ENCODE assay signal across 8 cellular contexts in genomic region chr1:113452921-113453770, GRCh38.
DNase-seq lines count a peak whose midpoint lies in the region; ATAC-seq, FAIRE-seq and TF ChIP-seq lines count a peak whose summit lies in the region.

No MANE protein-coding gene starts in this region.

- 59 to 64% (median 63%) methylated on average over 2 of the region's 2 CpGs for WGBS in heart left ventricle, 4 donors

- peaks cover 0 to 17% (median 5%) of the 10 kb centered on the region in 12 donors for H3K4me1 ChIP-seq in heart left ventricle

- no peak overlapping the region for H3K27ac ChIP-seq in heart left ventricle

- no peaks in the 10 kb centered on the region for H3K27me3 ChIP-seq in heart left ventricle

- TF ChIP-seq POLR2A in heart left ventricle (IDR thresholded peaks at IDR 0.05) = no peak

- peak; percentile 31 for FAIRE-seq in TTC549 (lab: Jason Lieb, UNC)

- DNase-seq in NCI-H2081 (lab: John Stamatoyannopoulos, UW) = peak; percentile 50 to 86
- no peak for DNase-seq in NCI-H2081 treated with DMSO at 0.1 percent for 48 hours (lab: John Stamatoyannopoulos, UW)
- DNase-seq in M059J (ENCODE audit: low read depth) = peak; percentile 32
- DNase-seq in heart left ventricle = no peak
- DNase-seq in superior temporal gyrus (ENCODE audit: extremely low spot score) = peak; percentile 40
- DNase-seq in NK-92 treated with Interleukin-12 subunit alpha and Interleukin-12 subunit beta, amount 100 ng/mL, for 24 hours (lab: John Stamatoyannopoulos, UW) = no peak

- intact Hi-C loops in heart left ventricle (cut with DNase I) = loop anchor here in 6 of 10 donors (2.0 to 10.0 kb wide), 3 partner anchors 308 to 312 kb away; no protein-coding TSS in a partner anchor

- no peaks in the 10 kb centered on the region for H3K36me3 ChIP-seq in heart left ventricle

- ATAC-seq in heart left ventricle = peak in 2 of 4 donors; percentile 22 to 68
- no peak for ATAC-seq in GM21619 (IDR thresholded peaks at IDR 0.05; ENCODE audit: unreplicated experiment)

- H3K9me3 ChIP-seq in heart left ventricle = no peaks in the 10 kb centered on the region

- TF ChIP-seq CTCF in heart left ventricle (IDR thresholded peaks at IDR 0.05) = peak in 11 of 12 donors; percentile 4 to 51 (median 30)

- H3K4me3 ChIP-seq in heart left ventricle = no peak overlapping the region

Comparison
In these comparisons a context has a peak if more than half of its experiments do, and no peak if none do; other contexts are left out.
1. DNase-seq: peak in NCI-H2081 (2 of 2), M059J (single experiment) and superior temporal gyrus (single experiment); none in NCI-H2081 treated with DMSO at 0.1 percent for 48 hours (single experiment), heart left ventricle (0 of 5) and NK-92 treated with Interleukin-12 subunit alpha and Interleukin-12 subunit beta, amount 100 ng/mL, for 24 hours (single experiment).